1 cellular context compared by ENCODE assay signal in the genomic region with DNA sequence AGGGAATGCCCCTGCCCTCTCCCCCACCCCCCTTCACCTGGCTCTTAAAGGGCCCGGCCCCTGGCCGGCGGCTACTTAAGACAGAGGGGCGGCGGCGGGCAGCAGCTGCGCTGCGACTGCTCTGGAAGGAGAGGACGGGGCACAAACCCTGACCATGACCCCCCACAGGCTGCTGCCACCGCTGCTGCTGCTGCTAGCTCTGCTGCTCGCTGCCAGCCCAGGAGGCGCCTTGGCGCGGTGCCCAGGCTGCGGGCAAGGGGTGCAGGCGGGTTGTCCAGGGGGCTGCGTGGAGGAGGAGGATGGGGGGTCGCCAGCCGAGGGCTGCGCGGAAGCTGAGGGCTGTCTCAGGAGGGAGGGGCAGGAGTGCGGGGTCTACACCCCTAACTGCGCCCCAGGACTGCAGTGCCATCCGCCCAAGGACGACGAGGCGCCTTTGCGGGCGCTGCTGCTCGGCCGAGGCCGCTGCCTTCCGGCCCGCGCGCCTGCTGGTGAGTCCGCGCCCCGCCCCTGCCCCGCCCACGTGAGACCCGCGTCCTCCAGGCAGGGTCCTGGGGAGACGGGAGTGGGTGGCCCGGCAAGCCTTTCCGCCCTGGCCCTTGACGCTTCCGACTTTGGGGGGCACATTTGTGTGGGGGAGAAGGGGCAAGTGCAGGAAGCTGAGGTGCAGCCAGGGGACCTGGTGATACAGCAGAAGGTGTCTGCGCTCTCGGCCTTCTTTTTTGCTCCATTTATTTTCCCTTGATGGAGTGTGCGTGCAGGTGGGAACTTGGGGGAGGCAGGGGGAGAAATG.
TF ChIP-seq lines count a peak whose summit lies in the region.

A gene with protein sequence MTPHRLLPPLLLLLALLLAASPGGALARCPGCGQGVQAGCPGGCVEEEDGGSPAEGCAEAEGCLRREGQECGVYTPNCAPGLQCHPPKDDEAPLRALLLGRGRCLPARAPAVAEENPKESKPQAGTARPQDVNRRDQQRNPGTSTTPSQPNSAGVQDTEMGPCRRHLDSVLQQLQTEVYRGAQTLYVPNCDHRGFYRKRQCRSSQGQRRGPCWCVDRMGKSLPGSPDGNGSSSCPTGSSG (plus strand): TSS at position 104 of the 790 bp plus-strand sequence. CDS start 51 bp downstream, at position 155.

TF ChIP-seq in HepG2, 621 proteins besides CTCF, POLR2A, EP300 and RAD21 (continued from another document and continues in another):
- TF ChIP-seq, protein P1, sequence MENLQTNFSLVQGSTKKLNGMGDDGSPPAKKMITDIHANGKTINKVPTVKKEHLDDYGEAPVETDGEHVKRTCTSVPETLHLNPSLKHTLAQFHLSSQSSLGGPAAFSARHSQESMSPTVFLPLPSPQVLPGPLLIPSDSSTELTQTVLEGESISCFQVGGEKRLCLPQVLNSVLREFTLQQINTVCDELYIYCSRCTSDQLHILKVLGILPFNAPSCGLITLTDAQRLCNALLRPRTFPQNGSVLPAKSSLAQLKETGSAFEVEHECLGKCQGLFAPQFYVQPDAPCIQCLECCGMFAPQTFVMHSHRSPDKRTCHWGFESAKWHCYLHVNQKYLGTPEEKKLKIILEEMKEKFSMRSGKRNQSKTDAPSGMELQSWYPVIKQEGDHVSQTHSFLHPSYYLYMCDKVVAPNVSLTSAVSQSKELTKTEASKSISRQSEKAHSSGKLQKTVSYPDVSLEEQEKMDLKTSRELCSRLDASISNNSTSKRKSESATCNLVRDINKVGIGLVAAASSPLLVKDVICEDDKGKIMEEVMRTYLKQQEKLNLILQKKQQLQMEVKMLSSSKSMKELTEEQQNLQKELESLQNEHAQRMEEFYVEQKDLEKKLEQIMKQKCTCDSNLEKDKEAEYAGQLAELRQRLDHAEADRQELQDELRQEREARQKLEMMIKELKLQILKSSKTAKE (CRISPR knock-in tag; IDR thresholded peaks at IDR 0.05; ENCODE audit: borderline replicate concordance), result peak; percentile 32
- TF ChIP-seq KMT2B (CRISPR knock-in tag; IDR thresholded peaks at IDR 0.05), result no peak
- TF ChIP-seq RAD51 (IDR thresholded peaks at IDR 0.05; ENCODE audit: borderline replicate concordance), result no peak
- 0 out of 2 replicates have a peak, but pooled peaks have one; percentile 28 for TF ChIP-seq MXD4 (CRISPR knock-in tag; IDR thresholded peaks at IDR 0.05)
- TF ChIP-seq CBX1 (IDR thresholded peaks at IDR 0.05; ENCODE audit: low read depth), result no peak
- TF ChIP-seq ZNF143 (CRISPR knock-in tag; IDR thresholded peaks at IDR 0.05), result no peak
- no peak for TF ChIP-seq SNAPC2 (CRISPR knock-in tag; IDR thresholded peaks at IDR 0.05)
- TF ChIP-seq, protein P2, sequence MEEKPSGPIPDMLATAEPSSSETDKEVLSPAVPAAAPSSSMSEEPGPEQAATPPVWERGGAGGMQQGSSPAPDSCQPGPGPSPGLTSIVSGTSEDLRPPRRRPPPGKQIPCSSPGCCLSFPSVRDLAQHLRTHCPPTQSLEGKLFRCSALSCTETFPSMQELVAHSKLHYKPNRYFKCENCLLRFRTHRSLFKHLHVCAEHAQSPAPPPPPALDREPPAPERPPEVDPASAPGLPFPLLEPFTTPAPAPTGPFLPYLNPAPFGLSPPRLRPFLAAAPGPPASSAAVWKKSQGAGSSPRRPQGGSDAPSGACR (CRISPR knock-in tag; IDR thresholded peaks at IDR 0.05), result 0 out of 2 replicates have a peak, but pooled peaks have one; percentile 25
- no peak for TF ChIP-seq MZF1 (CRISPR knock-in tag; IDR thresholded peaks at IDR 0.05; ENCODE audit: borderline replicate concordance)
- TF ChIP-seq, protein P3, sequence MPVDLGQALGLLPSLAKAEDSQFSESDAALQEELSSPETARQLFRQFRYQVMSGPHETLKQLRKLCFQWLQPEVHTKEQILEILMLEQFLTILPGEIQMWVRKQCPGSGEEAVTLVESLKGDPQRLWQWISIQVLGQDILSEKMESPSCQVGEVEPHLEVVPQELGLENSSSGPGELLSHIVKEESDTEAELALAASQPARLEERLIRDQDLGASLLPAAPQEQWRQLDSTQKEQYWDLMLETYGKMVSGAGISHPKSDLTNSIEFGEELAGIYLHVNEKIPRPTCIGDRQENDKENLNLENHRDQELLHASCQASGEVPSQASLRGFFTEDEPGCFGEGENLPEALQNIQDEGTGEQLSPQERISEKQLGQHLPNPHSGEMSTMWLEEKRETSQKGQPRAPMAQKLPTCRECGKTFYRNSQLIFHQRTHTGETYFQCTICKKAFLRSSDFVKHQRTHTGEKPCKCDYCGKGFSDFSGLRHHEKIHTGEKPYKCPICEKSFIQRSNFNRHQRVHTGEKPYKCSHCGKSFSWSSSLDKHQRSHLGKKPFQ (CRISPR knock-in tag; IDR thresholded peaks at IDR 0.05; ENCODE audit: insufficient replicate concordance), result no peak
- peak; percentile 17; the same call in 1 of the 2 replicates for TF ChIP-seq PHF21A (CRISPR knock-in tag; IDR thresholded peaks at IDR 0.05)
- no peak for TF ChIP-seq ZNF121 (CRISPR knock-in tag; IDR thresholded peaks at IDR 0.05)
- TF ChIP-seq ZNF274 (CRISPR knock-in tag; IDR thresholded peaks at IDR 0.05), result no peak
- TF ChIP-seq, protein P4, sequence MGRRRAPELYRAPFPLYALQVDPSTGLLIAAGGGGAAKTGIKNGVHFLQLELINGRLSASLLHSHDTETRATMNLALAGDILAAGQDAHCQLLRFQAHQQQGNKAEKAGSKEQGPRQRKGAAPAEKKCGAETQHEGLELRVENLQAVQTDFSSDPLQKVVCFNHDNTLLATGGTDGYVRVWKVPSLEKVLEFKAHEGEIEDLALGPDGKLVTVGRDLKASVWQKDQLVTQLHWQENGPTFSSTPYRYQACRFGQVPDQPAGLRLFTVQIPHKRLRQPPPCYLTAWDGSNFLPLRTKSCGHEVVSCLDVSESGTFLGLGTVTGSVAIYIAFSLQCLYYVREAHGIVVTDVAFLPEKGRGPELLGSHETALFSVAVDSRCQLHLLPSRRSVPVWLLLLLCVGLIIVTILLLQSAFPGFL (CRISPR knock-in tag; IDR thresholded peaks at IDR 0.05), result no peak
- TF ChIP-seq, protein P5, sequence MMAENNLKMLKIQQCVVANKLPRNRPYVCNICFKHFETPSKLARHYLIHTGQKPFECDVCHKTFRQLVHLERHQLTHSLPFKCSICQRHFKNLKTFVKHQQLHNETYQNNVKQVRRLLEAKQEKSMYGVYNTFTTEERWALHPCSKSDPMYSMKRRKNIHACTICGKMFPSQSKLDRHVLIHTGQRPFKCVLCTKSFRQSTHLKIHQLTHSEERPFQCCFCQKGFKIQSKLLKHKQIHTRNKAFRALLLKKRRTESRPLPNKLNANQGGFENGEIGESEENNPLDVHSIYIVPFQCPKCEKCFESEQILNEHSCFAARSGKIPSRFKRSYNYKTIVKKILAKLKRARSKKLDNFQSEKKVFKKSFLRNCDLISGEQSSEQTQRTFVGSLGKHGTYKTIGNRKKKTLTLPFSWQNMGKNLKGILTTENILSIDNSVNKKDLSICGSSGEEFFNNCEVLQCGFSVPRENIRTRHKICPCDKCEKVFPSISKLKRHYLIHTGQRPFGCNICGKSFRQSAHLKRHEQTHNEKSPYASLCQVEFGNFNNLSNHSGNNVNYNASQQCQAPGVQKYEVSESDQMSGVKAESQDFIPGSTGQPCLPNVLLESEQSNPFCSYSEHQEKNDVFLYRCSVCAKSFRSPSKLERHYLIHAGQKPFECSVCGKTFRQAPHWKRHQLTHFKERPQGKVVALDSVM (CRISPR knock-in tag; IDR thresholded peaks at IDR 0.05), result no peak
- no peak for TF ChIP-seq MED13 (CRISPR knock-in tag; IDR thresholded peaks at IDR 0.05)
- TF ChIP-seq, protein P6, sequence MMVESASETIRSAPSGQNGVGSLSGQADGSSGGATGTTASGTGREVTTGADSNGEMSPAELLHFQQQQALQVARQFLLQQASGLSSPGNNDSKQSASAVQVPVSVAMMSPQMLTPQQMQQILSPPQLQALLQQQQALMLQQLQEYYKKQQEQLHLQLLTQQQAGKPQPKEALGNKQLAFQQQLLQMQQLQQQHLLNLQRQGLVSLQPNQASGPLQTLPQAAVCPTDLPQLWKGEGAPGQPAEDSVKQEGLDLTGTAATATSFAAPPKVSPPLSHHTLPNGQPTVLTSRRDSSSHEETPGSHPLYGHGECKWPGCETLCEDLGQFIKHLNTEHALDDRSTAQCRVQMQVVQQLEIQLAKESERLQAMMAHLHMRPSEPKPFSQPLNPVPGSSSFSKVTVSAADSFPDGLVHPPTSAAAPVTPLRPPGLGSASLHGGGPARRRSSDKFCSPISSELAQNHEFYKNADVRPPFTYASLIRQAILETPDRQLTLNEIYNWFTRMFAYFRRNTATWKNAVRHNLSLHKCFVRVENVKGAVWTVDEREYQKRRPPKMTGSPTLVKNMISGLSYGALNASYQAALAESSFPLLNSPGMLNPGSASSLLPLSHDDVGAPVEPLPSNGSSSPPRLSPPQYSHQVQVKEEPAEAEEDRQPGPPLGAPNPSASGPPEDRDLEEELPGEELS (CRISPR knock-in tag; IDR thresholded peaks at IDR 0.05), result no peak
- TF ChIP-seq ZNF563 (CRISPR knock-in tag; IDR thresholded peaks at IDR 0.05), result no peak
- no peak for TF ChIP-seq NKX3-1 (CRISPR knock-in tag; IDR thresholded peaks at IDR 0.05)
- TF ChIP-seq, protein P7, sequence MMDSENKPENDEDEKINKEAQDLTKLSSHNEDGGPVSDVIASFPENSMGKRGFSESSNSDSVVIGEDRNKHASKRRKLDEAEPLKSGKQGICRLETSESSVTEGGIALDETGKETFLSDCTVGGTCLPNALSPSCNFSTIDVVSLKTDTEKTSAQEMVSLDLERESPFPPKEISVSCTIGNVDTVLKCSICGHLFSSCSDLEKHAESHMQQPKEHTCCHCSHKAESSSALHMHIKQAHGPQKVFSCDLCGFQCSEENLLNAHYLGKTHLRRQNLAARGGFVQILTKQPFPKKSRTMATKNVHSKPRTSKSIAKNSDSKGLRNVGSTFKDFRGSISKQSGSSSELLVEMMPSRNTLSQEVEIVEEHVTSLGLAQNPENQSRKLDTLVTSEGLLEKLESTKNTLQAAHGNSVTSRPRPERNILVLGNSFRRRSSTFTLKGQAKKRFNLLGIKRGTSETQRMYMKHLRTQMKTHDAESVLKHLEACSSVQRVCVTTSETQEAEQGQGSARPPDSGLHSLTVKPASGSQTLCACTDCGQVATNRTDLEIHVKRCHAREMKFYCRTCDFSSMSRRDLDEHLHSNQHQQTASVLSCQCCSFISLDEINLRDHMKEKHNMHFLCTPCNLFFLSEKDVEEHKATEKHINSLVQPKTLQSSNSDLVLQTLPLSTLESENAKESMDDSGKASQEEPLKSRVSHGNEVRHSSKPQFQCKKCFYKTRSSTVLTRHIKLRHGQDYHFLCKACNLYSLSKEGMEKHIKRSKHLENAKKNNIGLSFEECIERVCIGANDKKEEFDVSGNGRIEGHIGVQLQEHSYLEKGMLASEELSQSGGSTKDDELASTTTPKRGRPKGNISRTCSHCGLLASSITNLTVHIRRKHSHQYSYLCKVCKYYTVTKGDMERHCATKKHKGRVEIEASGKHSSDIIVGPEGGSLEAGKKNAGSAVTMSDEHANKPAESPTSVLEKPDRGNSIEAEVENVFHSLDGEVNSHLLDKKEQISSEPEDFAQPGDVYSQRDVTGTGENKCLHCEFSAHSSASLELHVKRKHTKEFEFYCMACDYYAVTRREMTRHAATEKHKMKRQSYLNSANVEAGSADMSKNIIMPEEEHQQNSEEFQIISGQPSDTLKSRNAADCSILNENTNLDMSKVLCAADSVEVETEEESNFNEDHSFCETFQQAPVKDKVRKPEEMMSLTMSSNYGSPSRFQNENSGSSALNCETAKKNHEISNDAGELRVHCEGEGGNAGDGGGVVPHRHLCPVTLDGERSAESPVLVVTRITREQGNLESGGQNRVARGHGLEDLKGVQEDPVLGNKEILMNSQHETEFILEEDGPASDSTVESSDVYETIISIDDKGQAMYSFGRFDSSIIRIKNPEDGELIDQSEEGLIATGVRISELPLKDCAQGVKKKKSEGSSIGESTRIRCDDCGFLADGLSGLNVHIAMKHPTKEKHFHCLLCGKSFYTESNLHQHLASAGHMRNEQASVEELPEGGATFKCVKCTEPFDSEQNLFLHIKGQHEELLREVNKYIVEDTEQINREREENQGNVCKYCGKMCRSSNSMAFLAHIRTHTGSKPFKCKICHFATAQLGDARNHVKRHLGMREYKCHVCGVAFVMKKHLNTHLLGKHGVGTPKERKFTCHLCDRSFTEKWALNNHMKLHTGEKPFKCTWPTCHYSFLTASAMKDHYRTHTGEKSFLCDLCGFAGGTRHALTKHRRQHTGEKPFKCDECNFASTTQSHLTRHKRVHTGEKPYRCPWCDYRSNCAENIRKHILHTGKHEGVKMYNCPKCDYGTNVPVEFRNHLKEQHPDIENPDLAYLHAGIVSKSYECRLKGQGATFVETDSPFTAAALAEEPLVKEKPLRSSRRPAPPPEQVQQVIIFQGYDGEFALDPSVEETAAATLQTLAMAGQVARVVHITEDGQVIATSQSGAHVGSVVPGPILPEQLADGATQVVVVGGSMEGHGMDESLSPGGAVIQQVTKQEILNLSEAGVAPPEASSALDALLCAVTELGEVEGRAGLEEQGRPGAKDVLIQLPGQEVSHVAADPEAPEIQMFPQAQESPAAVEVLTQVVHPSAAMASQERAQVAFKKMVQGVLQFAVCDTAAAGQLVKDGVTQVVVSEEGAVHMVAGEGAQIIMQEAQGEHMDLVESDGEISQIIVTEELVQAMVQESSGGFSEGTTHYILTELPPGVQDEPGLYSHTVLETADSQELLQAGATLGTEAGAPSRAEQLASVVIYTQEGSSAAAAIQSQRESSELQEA (CRISPR knock-in tag; IDR thresholded peaks at IDR 0.05; ENCODE audit: not compliant biosample characterization), result no peak
- peak; percentile 66; the same call in 1 of the 2 replicates for TF ChIP-seq MTA1 (CRISPR knock-in tag; IDR thresholded peaks at IDR 0.05; ENCODE audit: borderline replicate concordance)
- no peak for TF ChIP-seq HIVEP1 (CRISPR knock-in tag; IDR thresholded peaks at IDR 0.05)
- TF ChIP-seq ZNF713 (CRISPR knock-in tag; IDR thresholded peaks at IDR 0.05), result 0 out of 2 replicates have a peak, but pooled peaks have one; percentile 35
- no peak for TF ChIP-seq MAFK (conservative IDR thresholded peaks at IDR 0.05 in 1 of 2, IDR thresholded peaks at IDR 0.05 in 1 of 2; ENCODE audit: low read length in 2 of 2)
- TF ChIP-seq ZNF34 (CRISPR knock-in tag; IDR thresholded peaks at IDR 0.05; ENCODE audit: borderline replicate concordance), result 0 out of 2 replicates have a peak, but pooled peaks have one; percentile 54
- no peak for TF ChIP-seq KAT8 (CRISPR knock-in tag; IDR thresholded peaks at IDR 0.05)
- TF ChIP-seq ZNF136 (CRISPR knock-in tag; IDR thresholded peaks at IDR 0.05; ENCODE audit: low read depth), result no peak
- peak; percentile 26; the same call in 1 of the 2 replicates for TF ChIP-seq MEIS1 (CRISPR knock-in tag; IDR thresholded peaks at IDR 0.05; ENCODE audit: borderline replicate concordance)
- TF ChIP-seq TRIM24 (CRISPR knock-in tag; IDR thresholded peaks at IDR 0.05), result no peak
- TF ChIP-seq, protein P8, sequence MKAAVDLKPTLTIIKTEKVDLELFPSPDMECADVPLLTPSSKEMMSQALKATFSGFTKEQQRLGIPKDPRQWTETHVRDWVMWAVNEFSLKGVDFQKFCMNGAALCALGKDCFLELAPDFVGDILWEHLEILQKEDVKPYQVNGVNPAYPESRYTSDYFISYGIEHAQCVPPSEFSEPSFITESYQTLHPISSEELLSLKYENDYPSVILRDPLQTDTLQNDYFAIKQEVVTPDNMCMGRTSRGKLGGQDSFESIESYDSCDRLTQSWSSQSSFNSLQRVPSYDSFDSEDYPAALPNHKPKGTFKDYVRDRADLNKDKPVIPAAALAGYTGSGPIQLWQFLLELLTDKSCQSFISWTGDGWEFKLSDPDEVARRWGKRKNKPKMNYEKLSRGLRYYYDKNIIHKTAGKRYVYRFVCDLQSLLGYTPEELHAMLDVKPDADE (CRISPR knock-in tag; IDR thresholded peaks at IDR 0.05), result no peak
- no peak for TF ChIP-seq FOXK2 (IDR thresholded peaks at IDR 0.05)
- no peak for TF ChIP-seq ZNF598 (CRISPR knock-in tag; IDR thresholded peaks at IDR 0.05; ENCODE audit: borderline replicate concordance)
- no peak for TF ChIP-seq ZNF879 (CRISPR knock-in tag; IDR thresholded peaks at IDR 0.05)
- no peak; the same call in 1 of the 2 replicates for TF ChIP-seq ZNF589 (CRISPR knock-in tag; conservative IDR thresholded peaks at IDR 0.05)
